In the genomic region with DNA sequence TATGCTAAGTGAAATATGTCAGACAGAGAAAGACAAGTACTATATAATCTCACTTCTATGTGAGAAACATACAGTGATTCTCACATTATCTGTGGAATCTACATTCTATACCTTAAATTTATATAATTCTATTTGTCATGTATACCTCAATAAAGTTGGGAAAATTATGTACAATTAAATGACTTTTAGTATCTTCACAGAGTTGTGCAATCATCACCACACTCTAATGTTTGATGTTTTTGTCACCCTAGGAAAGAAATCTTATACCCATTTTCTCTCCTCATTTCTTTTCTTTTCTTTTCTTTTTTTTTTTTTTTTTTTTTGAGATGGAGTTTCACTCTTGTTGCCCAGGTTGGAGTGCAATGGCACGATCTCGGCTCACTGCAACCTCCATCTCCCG, we compare ENCODE assay signal across 11 cellular contexts.
"Had no signal": no experiment of that assay in that cellular context is flagged by ENCODE, and none has a peak within 500 bp of the region (broad histone marks: within the 10 kb centered on the region; RNA-seq: fewer than 3 reads in every experiment).

No MANE protein-coding gene starts in this region.

- H3K4me1 ChIP-seq: HAP-1 had no signal

- H3K4me2 ChIP-seq: GM23338 had no signal

- FAIRE-seq: H1, H54 had no signal

- H3K9ac ChIP-seq: GM23248 had no signal

- H3K36me3 ChIP-seq: HAP-1 had no signal

- H2AFZ ChIP-seq: GM23248, GM23338 had no signal

- ATAC-seq: GM23338, HCT116 had no signal

- DNase-seq: GM23248, GOT3, H7, H9, HCEC 1CT, HFFc6 had no signal

- H3K4me3 ChIP-seq: GM23248, GM23338, HAP-1 had no signal

- H3K27ac ChIP-seq: GM23248 had no signal
